Comparison of ENCODE assay signal across 1 cellular context in the genomic region with DNA sequence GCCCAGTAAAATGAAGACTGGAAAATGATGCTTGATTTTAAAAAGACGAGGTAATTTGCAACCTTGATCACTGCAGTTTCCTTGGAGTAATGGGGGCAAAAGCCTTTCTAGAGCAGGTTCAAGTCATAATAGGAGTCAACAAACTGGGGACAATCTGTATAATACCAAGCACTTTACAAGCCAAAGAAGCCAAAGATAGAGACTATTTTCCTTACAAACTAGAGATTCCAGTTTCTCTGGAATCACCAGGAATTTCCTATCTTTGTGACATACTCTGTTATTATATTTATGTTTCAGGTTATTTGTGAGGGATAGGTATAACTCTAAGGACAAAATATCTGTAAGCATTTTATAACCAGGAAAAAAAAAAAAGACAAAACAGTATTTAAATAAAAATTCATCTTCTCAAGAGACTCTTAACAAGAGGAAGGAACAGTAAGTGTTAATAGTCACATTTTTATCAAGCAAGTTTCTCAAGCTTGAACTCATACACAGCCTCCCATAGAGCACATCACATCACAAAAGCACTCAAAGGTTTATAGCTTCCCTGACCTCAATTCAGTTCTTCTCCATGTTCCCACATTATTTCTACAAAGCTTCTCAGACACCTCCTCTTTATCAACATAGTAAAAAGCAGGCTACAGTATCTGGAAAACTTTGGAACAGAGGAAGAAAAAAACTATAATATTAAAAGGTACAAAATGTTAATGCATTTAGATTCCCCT.
TF ChIP-seq lines count a peak whose summit lies in the region.

No MANE protein-coding gene starts in this region.

TF ChIP-seq in WTC11, 78 proteins besides CTCF, POLR2A, EP300 and RAD21 (continued from another document):
- TF ChIP-seq, protein P1, sequence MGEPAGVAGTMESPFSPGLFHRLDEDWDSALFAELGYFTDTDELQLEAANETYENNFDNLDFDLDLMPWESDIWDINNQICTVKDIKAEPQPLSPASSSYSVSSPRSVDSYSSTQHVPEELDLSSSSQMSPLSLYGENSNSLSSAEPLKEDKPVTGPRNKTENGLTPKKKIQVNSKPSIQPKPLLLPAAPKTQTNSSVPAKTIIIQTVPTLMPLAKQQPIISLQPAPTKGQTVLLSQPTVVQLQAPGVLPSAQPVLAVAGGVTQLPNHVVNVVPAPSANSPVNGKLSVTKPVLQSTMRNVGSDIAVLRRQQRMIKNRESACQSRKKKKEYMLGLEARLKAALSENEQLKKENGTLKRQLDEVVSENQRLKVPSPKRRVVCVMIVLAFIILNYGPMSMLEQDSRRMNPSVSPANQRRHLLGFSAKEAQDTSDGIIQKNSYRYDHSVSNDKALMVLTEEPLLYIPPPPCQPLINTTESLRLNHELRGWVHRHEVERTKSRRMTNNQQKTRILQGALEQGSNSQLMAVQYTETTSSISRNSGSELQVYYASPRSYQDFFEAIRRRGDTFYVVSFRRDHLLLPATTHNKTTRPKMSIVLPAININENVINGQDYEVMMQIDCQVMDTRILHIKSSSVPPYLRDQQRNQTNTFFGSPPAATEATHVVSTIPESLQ (CRISPR knock-in tag; IDR thresholded peaks at IDR 0.05), result no peak
- TF ChIP-seq, protein P2, sequence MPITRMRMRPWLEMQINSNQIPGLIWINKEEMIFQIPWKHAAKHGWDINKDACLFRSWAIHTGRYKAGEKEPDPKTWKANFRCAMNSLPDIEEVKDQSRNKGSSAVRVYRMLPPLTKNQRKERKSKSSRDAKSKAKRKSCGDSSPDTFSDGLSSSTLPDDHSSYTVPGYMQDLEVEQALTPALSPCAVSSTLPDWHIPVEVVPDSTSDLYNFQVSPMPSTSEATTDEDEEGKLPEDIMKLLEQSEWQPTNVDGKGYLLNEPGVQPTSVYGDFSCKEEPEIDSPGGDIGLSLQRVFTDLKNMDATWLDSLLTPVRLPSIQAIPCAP (CRISPR knock-in tag; IDR thresholded peaks at IDR 0.05), result no peak
- no peak for TF ChIP-seq ZNF219 (CRISPR knock-in tag; IDR thresholded peaks at IDR 0.05; ENCODE audit: borderline replicate concordance)
- no peak for TF ChIP-seq TEAD1 (CRISPR knock-in tag; IDR thresholded peaks at IDR 0.05)
- TF ChIP-seq GRHL2 (CRISPR knock-in tag; IDR thresholded peaks at IDR 0.05; ENCODE audit: insufficient replicate concordance, severe bottlenecking), result no peak
- no peak for TF ChIP-seq NR3C1 (CRISPR knock-in tag; conservative IDR thresholded peaks at IDR 0.05; ENCODE audit: low read depth)
- TF ChIP-seq TCF7 (CRISPR knock-in tag; IDR thresholded peaks at IDR 0.05; ENCODE audit: low read depth), result no peak
- TF ChIP-seq JUN (CRISPR knock-in tag; IDR thresholded peaks at IDR 0.05), result no peak
